8 cellular contexts compared by ENCODE assay signal in the genomic region with DNA sequence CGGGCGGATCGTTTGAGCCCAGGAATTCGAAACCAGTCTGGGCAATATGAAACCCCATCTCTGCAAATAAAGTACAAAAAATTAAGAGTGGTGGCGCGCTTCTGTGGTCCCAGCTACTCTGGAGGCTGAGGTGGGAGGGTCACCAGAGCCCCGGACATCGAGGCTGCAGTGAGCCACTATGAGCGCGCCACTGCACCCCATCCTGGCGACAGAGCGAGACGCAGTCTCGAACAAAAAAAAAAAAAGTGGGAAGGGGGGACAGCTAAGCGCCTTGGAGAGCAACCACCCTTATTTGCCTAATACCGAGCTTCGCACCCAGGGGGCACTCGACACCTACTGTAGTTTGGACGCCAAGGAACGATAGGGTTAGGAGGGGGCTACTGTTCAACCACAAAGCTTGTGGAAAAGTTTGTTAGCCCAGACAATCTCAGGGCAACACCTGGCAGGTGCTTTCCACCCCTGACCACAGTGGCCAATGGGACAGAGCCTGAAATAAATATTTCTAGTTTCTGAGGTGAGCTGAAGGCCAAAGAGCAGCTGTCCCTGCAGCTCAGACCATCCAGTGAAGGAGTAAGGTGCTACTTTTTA. TPM values are rescaled to one million over a fixed set of nuclear protein-coding genes. Genes with fewer than 3 reads are reported as not detected.
DNase-seq lines count a peak whose midpoint lies in the region; ATAC-seq and TF ChIP-seq lines count a peak whose summit lies in the region.

No MANE protein-coding gene starts in this region.

- BruUV-seq in PC-9 (replicated peaks; lab: Mats Ljungman, UMichigan) = no TSS peak

- H3K9me2 ChIP-seq in Karpas-422 (replicated peaks; ENCODE audit: insufficient read depth, low read length) (no peaks in the 10 kb centered on the region), PC-9 (ENCODE audit: insufficient read depth) (no peaks in the 10 kb centered on the region)

- DNase-seq in D341Med (ENCODE audit: low spot score) = peak; percentile 92
- peak; percentile 95 for DNase-seq in Karpas-422
- DNase-seq in PC-9 = peak; percentile 68 to 82
- DNase-seq in fibroblast of peridontal ligament (ENCODE audit: extremely low read depth) = peak; percentile 74
- peak; percentile 46 to 69 (median 63) for DNase-seq in naive thymus-derived CD4-positive, alpha-beta T cell

- H4K20me1 ChIP-seq in Karpas-422 (ENCODE audit: insufficient read depth, low read depth, low read length) (no peaks in the 10 kb centered on the region), PC-9 (ENCODE audit: insufficient read depth) (no peaks in the 10 kb centered on the region)

- ATAC-seq in GM21619 (IDR thresholded peaks at IDR 0.05; ENCODE audit: unreplicated experiment) = peak; percentile 45
- ATAC-seq in activated T-helper 17 cell treated with anti-CD3 and anti-CD28 coated beads, Interleukin-2, amount 50 U/mL, for 72 hours (replicated peaks) = peak; percentile 36
- ATAC-seq in naive thymus-derived CD4-positive, alpha-beta T cell = peak; percentile 66

- peaks cover 45% of the 10 kb centered on the region for H3K4me1 ChIP-seq in Karpas-422 (ENCODE audit: low read length)
- peaks cover 17% of the 10 kb centered on the region; the same call in 1 of the 2 replicates for H3K4me1 ChIP-seq in PC-9 (replicated peaks; ENCODE audit: insufficient read depth)
- peaks cover 9 to 12% of the 10 kb centered on the region in 2 donors for H3K4me1 ChIP-seq in naive thymus-derived CD4-positive, alpha-beta T cell (ENCODE audit: control insufficient read depth in 2 of 2, insufficient read depth in 2 of 2, low read length in 2 of 2)
- peaks cover 7 to 22% (median 19%) of the 10 kb centered on the region in 5 donors for H3K4me1 ChIP-seq in subcutaneous abdominal adipose tissue (ENCODE audit: control insufficient read depth in 5 of 5, insufficient read depth in 5 of 5, low read length in 5 of 5)

- peak; percentile 85 for TF ChIP-seq CTCF in PC-9 (conservative IDR thresholded peaks at IDR 0.05)

- POLR2A ChIA-PET in PC-9 (lab: Charles Lee; ENCODE audit: unreplicated experiment) = interaction anchor here (0.6 to 1.1 kb wide), 9 partner anchors 11 to 510 kb away, joined by 3 to 12 read pairs (median 4); no protein-coding TSS in a partner anchor
- POLR2A ChIA-PET in naive thymus-derived CD4-positive, alpha-beta T cell (lab: Charles Lee) = interaction anchor here (0.7 to 4.2 kb wide), 17 partner anchors 8 to 782 kb away, joined by 3 to 28 read pairs (median 4); a partner anchor contains a TSS

- intact Hi-C loops in PC-9 (cut with micrococcal nuclease; ENCODE audit: unreplicated experiment) = loop anchor here (1.0 to 5.0 kb wide), 4 partner anchors 101 to 359 kb away; a partner anchor contains a TSS
- intact Hi-C loops in naive thymus-derived CD4-positive, alpha-beta T cell (cut with micrococcal nuclease) = loop anchor here (1.0 to 5.0 kb wide), 8 partner anchors 16 to 419 kb away; a partner anchor contains a TSS

- H3K79me2 ChIP-seq in Karpas-422 (ENCODE audit: low read length) (peaks cover 28% of the 10 kb centered on the region), PC-9 (ENCODE audit: low read depth) (peaks cover 21% of the 10 kb centered on the region)

- no peaks in the 10 kb centered on the region for H3K27me3 Mint-ChIP-seq in activated T-helper 17 cell treated with anti-CD3 and anti-CD28 coated beads, Interleukin-2, amount 50 U/mL, for 72 hours
- no peaks in the 10 kb centered on the region for H3K27me3 Mint-ChIP-seq in naive thymus-derived CD4-positive, alpha-beta T cell

- H3K9ac ChIP-seq in Karpas-422 (ENCODE audit: low read length) (peak overlapping the region; percentile 98), subcutaneous abdominal adipose tissue (ENCODE audit: low read length in 5 of 5) (peak overlapping the region; percentile 74 to 98 (median 89))

- H3F3A ChIP-seq in PC-9 (ENCODE audit: insufficient read depth, low read depth) = peaks cover 53% of the 10 kb centered on the region

- H3K27ac ChIP-seq in Karpas-422 (ENCODE audit: low read length) = peak overlapping the region; percentile 96
- H3K27ac ChIP-seq in PC-9 = peak overlapping the region; percentile 31
- peak overlapping the region; percentile 87 for H3K27ac ChIP-seq in naive thymus-derived CD4-positive, alpha-beta T cell (ENCODE audit: low read depth, low read length)
- H3K27ac ChIP-seq in subcutaneous abdominal adipose tissue (ENCODE audit: low read depth, low read length) = peak overlapping the region; percentile 86

- H3K36me3 Mint-ChIP-seq in activated T-helper 17 cell treated with anti-CD3 and anti-CD28 coated beads, Interleukin-2, amount 50 U/mL, for 72 hours (ENCODE audit: low read depth) = peaks cover 89% of the 10 kb centered on the region
- H3K36me3 Mint-ChIP-seq in naive thymus-derived CD4-positive, alpha-beta T cell = peaks cover 4 to 28% (median 14%) of the 10 kb centered on the region in 5 donors

- H3K4me3 Mint-ChIP-seq in activated T-helper 17 cell treated with anti-CD3 and anti-CD28 coated beads, Interleukin-2, amount 50 U/mL, for 72 hours = peak overlapping the region; percentile 91
- peak overlapping the region; percentile 86 to 100 (median 96) for H3K4me3 Mint-ChIP-seq in naive thymus-derived CD4-positive, alpha-beta T cell

- H3K4me3 ChIP-seq in Karpas-422 (ENCODE audit: low read length) (peak overlapping the region; percentile 87), PC-9 (peak overlapping the region; percentile 94), subcutaneous abdominal adipose tissue (ENCODE audit: low read depth in 1 of 5, low read length in 5 of 5) (peak overlapping the region; percentile 70 to 93 (median 82))
- peak overlapping the region; percentile 96 for H3K4me3 ChIP-seq in naive thymus-derived CD4-positive, alpha-beta T cell (ENCODE audit: low read length)

- H3K27me3 ChIP-seq in Karpas-422 (ENCODE audit: low read length) = no peaks in the 10 kb centered on the region
- H3K27me3 ChIP-seq in PC-9 (ENCODE audit: insufficient read depth, low read depth) = no peaks in the 10 kb centered on the region
- H3K27me3 ChIP-seq in naive thymus-derived CD4-positive, alpha-beta T cell (ENCODE audit: control insufficient read depth in 2 of 2, insufficient read depth in 2 of 2, low read length in 2 of 2) = no peaks in the 10 kb centered on the region
- H3K27me3 ChIP-seq in subcutaneous abdominal adipose tissue (ENCODE audit: control insufficient read depth in 5 of 5, insufficient read depth in 4 of 5, low read length in 5 of 5) = no peaks in the 10 kb centered on the region

- H3K4me1 Mint-ChIP-seq in activated T-helper 17 cell treated with anti-CD3 and anti-CD28 coated beads, Interleukin-2, amount 50 U/mL, for 72 hours = peaks cover 18% of the 10 kb centered on the region
- H3K4me1 Mint-ChIP-seq in naive thymus-derived CD4-positive, alpha-beta T cell = peaks cover 17 to 49% (median 37%) of the 10 kb centered on the region in 7 donors

- H3K9me3 Mint-ChIP-seq in activated T-helper 17 cell treated with anti-CD3 and anti-CD28 coated beads, Interleukin-2, amount 50 U/mL, for 72 hours = no peaks in the 10 kb centered on the region
- no peaks in the 10 kb centered on the region for H3K9me3 Mint-ChIP-seq in naive thymus-derived CD4-positive, alpha-beta T cell

- H3K4me2 ChIP-seq in Karpas-422 (ENCODE audit: low read depth, low read length, poor library complexity, severe bottlenecking) (peak overlapping the region; percentile 100), PC-9 (peak overlapping the region; percentile 97)

- H3K36me3 ChIP-seq in Karpas-422 (ENCODE audit: insufficient read depth, low read length) (peaks cover 27% of the 10 kb centered on the region), PC-9 (ENCODE audit: low read depth) (peaks cover 16% of the 10 kb centered on the region), subcutaneous abdominal adipose tissue (ENCODE audit: control insufficient read depth in 5 of 5, insufficient read depth in 5 of 5, low read length in 5 of 5) (peaks cover 19 to 64% (median 54%) of the 10 kb centered on the region in 5 donors)
- H3K36me3 ChIP-seq in naive thymus-derived CD4-positive, alpha-beta T cell (ENCODE audit: control insufficient read depth in 2 of 3, insufficient read depth in 3 of 3, low read length in 3 of 3) = peaks cover 12 to 56% (median 14%) of the 10 kb centered on the region in 3 experiments

- CTCF ChIA-PET in PC-9 (lab: Charles Lee) = interaction anchor here (0.5 to 2.1 kb wide), 19 partner anchors 12 to 562 kb away, joined by 3 to 12 read pairs (median 5); a partner anchor contains a TSS
- CTCF ChIA-PET in naive thymus-derived CD4-positive, alpha-beta T cell (lab: Charles Lee) = interaction anchor here (0.6 to 2.9 kb wide), 28 partner anchors 8 to 984 kb away, joined by 3 to 30 read pairs (median 4); a partner anchor contains a TSS

- peak overlapping the region; percentile 95 for H3K27ac Mint-ChIP-seq in activated T-helper 17 cell treated with anti-CD3 and anti-CD28 coated beads, Interleukin-2, amount 50 U/mL, for 72 hours
- peak overlapping the region; percentile 86 to 99 (median 96) for H3K27ac Mint-ChIP-seq in naive thymus-derived CD4-positive, alpha-beta T cell

- H2AFZ ChIP-seq in Karpas-422 (ENCODE audit: low read length) (peak overlapping the region; percentile 70; the same call in 1 of the 2 replicates), PC-9 (peak overlapping the region; percentile 96)

- no peaks in the 10 kb centered on the region for H3K9me3 ChIP-seq in Karpas-422 (ENCODE audit: low read length)
- H3K9me3 ChIP-seq in PC-9 (ENCODE audit: insufficient read depth, low read depth) = no peaks in the 10 kb centered on the region
- H3K9me3 ChIP-seq in naive thymus-derived CD4-positive, alpha-beta T cell (ENCODE audit: control insufficient read depth in 2 of 3, low read length in 3 of 3) = no peaks in the 10 kb centered on the region
- H3K9me3 ChIP-seq in subcutaneous abdominal adipose tissue (ENCODE audit: control insufficient read depth in 5 of 5, low read length in 5 of 5) = no peaks in the 10 kb centered on the region

RNA-seq across cellular contexts. Expression of a gene that starts 0.8 kb away (rescaled TPM):
- 5.3 and 7.9 TPM in 2 replicates for total RNA-seq in Karpas-422 (2014; rRNA removed; shearing (Covaris generic); ENCODE audit: low replicate concordance)
- total RNA-seq in PC-9 (2021) = 10.2 and 13.4 TPM in 2 replicates
- total RNA-seq in activated T-helper 17 cell treated with anti-CD3 and anti-CD28 coated beads, Interleukin-2, amount 50 U/mL, for 72 hours = 10 to 100 TPM; 25.9 to 34.2 TPM
- 10 to 100 TPM in 1 of 5 experiments, 1 to 10 TPM in 4; 2.7 to 14.0 (median 5.2) TPM for total RNA-seq in naive thymus-derived CD4-positive, alpha-beta T cell
- 1 to 10 TPM; 1.3 to 1.6 TPM for polyA plus RNA-seq in naive thymus-derived CD4-positive, alpha-beta T cell

RNA-seq across cellular contexts. Expression of a gene that starts 11.5 kb away (rescaled TPM):
- 33.0 and 42.4 TPM in 2 replicates for total RNA-seq in Karpas-422 (2014; rRNA removed; shearing (Covaris generic); ENCODE audit: low replicate concordance)
- 20.0 and 26.0 TPM in 2 replicates for total RNA-seq in PC-9 (2021)
- total RNA-seq in activated T-helper 17 cell treated with anti-CD3 and anti-CD28 coated beads, Interleukin-2, amount 50 U/mL, for 72 hours = 10 to 100 TPM; 46.2 to 57.8 TPM
- 10 to 100 TPM; 35.3 to 73.9 (median 65.1) TPM for total RNA-seq in naive thymus-derived CD4-positive, alpha-beta T cell
- polyA plus RNA-seq in naive thymus-derived CD4-positive, alpha-beta T cell = 10 to 100 TPM; 28.1 to 46.8 TPM

RNA-seq across cellular contexts. Expression of a gene that starts 16.4 kb away (rescaled TPM):
- 46.7 and 56.2 TPM in 2 replicates for total RNA-seq in Karpas-422 (2014; rRNA removed; shearing (Covaris generic); ENCODE audit: low replicate concordance)
- total RNA-seq in PC-9 (2021) = 133 and 152 TPM in 2 replicates
- total RNA-seq in activated T-helper 17 cell treated with anti-CD3 and anti-CD28 coated beads, Interleukin-2, amount 50 U/mL, for 72 hours = 100 to 1,000 TPM in 1 of 2 donors, 10 to 100 TPM in 1; 76.7 to 108 TPM
- total RNA-seq in naive thymus-derived CD4-positive, alpha-beta T cell = 10 to 100 TPM; 45.3 to 76.9 (median 64.5) TPM
- polyA plus RNA-seq in naive thymus-derived CD4-positive, alpha-beta T cell = 10 to 100 TPM; 56.0 to 59.2 TPM

RNA-seq across cellular contexts. Expression of a gene that starts 25.7 kb away (rescaled TPM):
- total RNA-seq in Karpas-422 (2014; rRNA removed; shearing (Covaris generic); ENCODE audit: low replicate concordance) = 0.22 and 1.3 TPM in 2 replicates
- 0.90 and 1.3 TPM in 2 replicates for total RNA-seq in PC-9 (2021)
- under 1 TPM; 0.82 to 0.90 TPM for total RNA-seq in activated T-helper 17 cell treated with anti-CD3 and anti-CD28 coated beads, Interleukin-2, amount 50 U/mL, for 72 hours
- 1 to 10 TPM; 1.2 to 2.2 (median 1.9) TPM for total RNA-seq in naive thymus-derived CD4-positive, alpha-beta T cell
- under 1 TPM; 0.39 to 0.59 TPM for polyA plus RNA-seq in naive thymus-derived CD4-positive, alpha-beta T cell

RNA-seq across cellular contexts. Expression of a gene that starts 30.8 kb away (rescaled TPM):
- 37.4 and 39.5 TPM in 2 replicates for total RNA-seq in Karpas-422 (2014; rRNA removed; shearing (Covaris generic); ENCODE audit: low replicate concordance)
- total RNA-seq in PC-9 (2021) = 57.0 and 61.7 TPM in 2 replicates
- 10 to 100 TPM; 38.5 to 50.7 TPM for total RNA-seq in activated T-helper 17 cell treated with anti-CD3 and anti-CD28 coated beads, Interleukin-2, amount 50 U/mL, for 72 hours
- 100 to 1,000 TPM in 2 of 5 experiments, 10 to 100 TPM in 3; 53.3 to 132 (median 75.7) TPM for total RNA-seq in naive thymus-derived CD4-positive, alpha-beta T cell
- 100 to 1,000 TPM; 131 to 136 TPM for polyA plus RNA-seq in naive thymus-derived CD4-positive, alpha-beta T cell

Comparison
In these comparisons a context has a peak if more than half of its experiments do, and no peak if none do; other contexts are left out.
1. Peak in every context shown above with its lines: DNase-seq, ATAC-seq, H3K4me3 ChIP-seq and H3K27ac ChIP-seq.
2. H3K27ac ChIP-seq: peak in every context shown above with its lines; median percentile 96 in Karpas-422; 87 in naive thymus-derived CD4-positive, alpha-beta T cell; 86 in subcutaneous abdominal adipose tissue; 31 in PC-9.